19 cellular contexts compared by ENCODE assay signal in the genomic region with DNA sequence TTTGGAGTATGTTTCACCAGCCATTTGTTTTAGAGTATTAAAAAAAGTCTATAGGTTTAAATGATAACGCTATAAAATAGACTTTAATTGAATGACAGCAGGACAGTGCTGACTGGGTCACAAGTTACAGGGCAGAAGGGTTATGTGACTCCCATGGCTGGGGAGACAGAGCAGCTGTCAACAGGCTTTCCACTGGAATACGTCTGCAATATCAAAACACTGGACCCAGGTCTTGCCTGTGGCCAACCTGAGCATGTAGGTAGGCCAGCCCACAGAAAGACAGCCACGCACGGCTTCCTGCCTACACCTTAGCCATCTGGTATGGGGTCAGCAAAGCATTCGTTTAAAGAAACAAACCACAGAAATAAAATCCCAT.
A peak's percentile ranks its signal among the peaks of the same experiment; 100 is the strongest.
DNase-seq lines count a peak whose midpoint lies in the region; ATAC-seq and TF ChIP-seq lines count a peak whose summit lies in the region.
"Had no signal": no experiment of that assay in that cellular context is flagged by ENCODE, and none has a peak within 500 bp of the region (broad histone marks: within the 10 kb centered on the region; RNA-seq: fewer than 3 reads in every experiment).

No MANE protein-coding gene starts in this region.

- H3K4me1 Mint-ChIP-seq in CD8-positive, alpha-beta T cell (ENCODE audit: low read depth), result peaks cover 34% of the 10 kb centered on the region

- intact Hi-C loops in CD8-positive, alpha-beta T cell (cut with DNase I, micrococcal nuclease), result no loop called here
- intact Hi-C loops in Right ventricle myocardium superior (cut with DNase I), result no loop called here

- no peak overlapping the region for H3K4me3 ChIP-seq in CD8-positive, alpha-beta T cell (ENCODE audit: low read depth, low read length)
- H3K4me3 ChIP-seq in osteoblast (ENCODE audit: insufficient read depth, low read length), result no peak overlapping the region
- H3K4me3 ChIP-seq: adrenal gland, hepatocyte, ovary, PC-9, sigmoid colon, SJSA1 had no signal

- peaks cover 7% of the 10 kb centered on the region for H3K79me2 ChIP-seq in osteoblast (ENCODE audit: insufficient read depth, low read length)
- H3K79me2 ChIP-seq: hepatocyte had no signal

- no peak for DNase-seq in CD8-positive, alpha-beta T cell
- no peak for DNase-seq in Right ventricle myocardium superior
- peak; percentile 36 for DNase-seq in osteoblast (ENCODE audit: insufficient read length, low spot score, missing footprints)
- no peak for DNase-seq in NK-92 treated with Interleukin-12 subunit alpha and Interleukin-12 subunit beta, amount 100 ng/mL, for 24 hours (lab: John Stamatoyannopoulos, UW)
- no peak for DNase-seq in GM10248 (ENCODE audit: extremely low spot score)
- no peak for DNase-seq in activated gamma-delta T cell (lab: John Stamatoyannopoulos, UW)
- no peak for DNase-seq in A172 (ENCODE audit: low spot score)
- DNase-seq: activated effector memory CD4-positive, alpha-beta T cell treated with Interleukin-2 at 50 U/mL for 16 hours; adrenal gland; dermis blood vessel endothelial cell; DMS79; NCI-H748 treated with DMSO at 0.1 percent for 48 hours; ovary; PC-9; sigmoid colon had no signal

- no peaks in the 10 kb centered on the region for H3K27me3 Mint-ChIP-seq in CD8-positive, alpha-beta T cell (ENCODE audit: low read depth)

- no peak for ATAC-seq in CD8-positive, alpha-beta T cell
- peak; percentile 7 for ATAC-seq in GM21619 (IDR thresholded peaks at IDR 0.05; ENCODE audit: unreplicated experiment)
- ATAC-seq in Right ventricle myocardium superior (ENCODE audit: poor library complexity), result peak; percentile 51

- no peak for TF ChIP-seq CTCF in CD8-positive, alpha-beta T cell (IDR thresholded peaks at IDR 0.05)
- TF ChIP-seq CTCF in osteoblast (IDR thresholded peaks at IDR 0.05; ENCODE audit: extremely low read depth, low read depth, low read length), result no peak
- TF ChIP-seq CTCF in GM10248 (IDR thresholded peaks at IDR 0.05; ENCODE audit: control extremely low read depth, extremely low read depth, low read depth, missing control alignments), result no peak

- H3K9me3 ChIP-seq in CD8-positive, alpha-beta T cell (ENCODE audit: low read length), result no peaks in the 10 kb centered on the region
- no peaks in the 10 kb centered on the region for H3K9me3 ChIP-seq in osteoblast (ENCODE audit: low read depth, low read length)
- H3K9me3 ChIP-seq: adrenal gland, ovary, sigmoid colon, SJSA1 had no signal

- H4K20me1 ChIP-seq in osteoblast (ENCODE audit: insufficient read depth, low read length), result peaks cover 16% of the 10 kb centered on the region

- H2AFZ ChIP-seq in osteoblast (ENCODE audit: low read length), result no peak overlapping the region
- H2AFZ ChIP-seq: hepatocyte, PC-9 had no signal

- H3K36me3 ChIP-seq in CD8-positive, alpha-beta T cell (ENCODE audit: insufficient read depth, low read length), result peaks cover 18% of the 10 kb centered on the region
- H3K36me3 ChIP-seq in osteoblast (ENCODE audit: insufficient read depth, low read length), result peaks cover 75% of the 10 kb centered on the region
- H3K36me3 ChIP-seq: ovary, SJSA1 had no signal

- H3K27me3 ChIP-seq in CD8-positive, alpha-beta T cell (ENCODE audit: insufficient read depth, low read length), result no peaks in the 10 kb centered on the region
- H3K27me3 ChIP-seq in osteoblast (ENCODE audit: insufficient read depth, low read length), result no peaks in the 10 kb centered on the region
- H3K27me3 ChIP-seq: adrenal gland, hepatocyte, ovary, sigmoid colon, SJSA1 had no signal

- peaks cover 10% of the 10 kb centered on the region for H3K4me1 ChIP-seq in CD8-positive, alpha-beta T cell (ENCODE audit: insufficient read depth, low read length)
- H3K4me1 ChIP-seq in osteoblast (ENCODE audit: insufficient read depth, low read length), result peaks cover 22% of the 10 kb centered on the region

- H3K4me3 Mint-ChIP-seq in CD8-positive, alpha-beta T cell, result no peak overlapping the region
- H3K4me3 Mint-ChIP-seq: stimulated activated effector memory CD8-positive, alpha-beta T cell treated with anti-CD3 and anti-CD28 coated beads, Interleukin-12 subunit alpha, Interleukin-12 subunit beta, amount 100 ng/mL, for 72 hours had no signal

- H3K27ac ChIP-seq in CD8-positive, alpha-beta T cell (ENCODE audit: low read depth, low read length), result no peak overlapping the region
- H3K27ac ChIP-seq in osteoblast (ENCODE audit: low read depth, low read length), result no peak overlapping the region
- H3K27ac ChIP-seq: adrenal gland, hepatocyte, ovary, PC-9, sigmoid colon, SJSA1 had no signal

- no peak overlapping the region for H3K4me2 ChIP-seq in osteoblast (ENCODE audit: insufficient read depth, low read length)
- H3K4me2 ChIP-seq: hepatocyte, PC-9 had no signal

- CTCF ChIA-PET in CD8-positive, alpha-beta T cell (lab: Charles Lee), result interaction anchor here (1.0 to 5.7 kb wide), 2 partner anchors 17 to 59 kb away, joined by 3 to 27 read pairs; no protein-coding TSS in a partner anchor
- CTCF ChIA-PET in GM10248 (lab: Yijun Ruan, JAX), result interaction anchor here (1.5 to 6.5 kb wide), 3 partner anchors 18 to 259 kb away, joined by 4 to 31 read pairs (median 14); no protein-coding TSS in a partner anchor

- H3K9me3 Mint-ChIP-seq in CD8-positive, alpha-beta T cell, result no peaks in the 10 kb centered on the region
- H3K9me3 Mint-ChIP-seq: stimulated activated effector memory CD8-positive, alpha-beta T cell treated with anti-CD3 and anti-CD28 coated beads, Interleukin-12 subunit alpha, Interleukin-12 subunit beta, amount 100 ng/mL, for 72 hours had no signal

- H3K36me3 Mint-ChIP-seq in CD8-positive, alpha-beta T cell, result peaks cover 86% of the 10 kb centered on the region

- POLR2A ChIA-PET in CD8-positive, alpha-beta T cell (lab: Charles Lee), result interaction anchor here (0.9 kb wide), 1 partner anchor 132 kb away, joined by 3 read pairs; no protein-coding TSS in a partner anchor
- POLR2A ChIA-PET in GM10248 (lab: Yijun Ruan, JAX), result no interaction called here

- peak overlapping the region; percentile 37 for H3K27ac Mint-ChIP-seq in CD8-positive, alpha-beta T cell
- H3K27ac Mint-ChIP-seq: stimulated activated effector memory CD8-positive, alpha-beta T cell treated with anti-CD3 and anti-CD28 coated beads, Interleukin-12 subunit alpha, Interleukin-12 subunit beta, amount 100 ng/mL, for 72 hours had no signal
